In the genomic region with DNA sequence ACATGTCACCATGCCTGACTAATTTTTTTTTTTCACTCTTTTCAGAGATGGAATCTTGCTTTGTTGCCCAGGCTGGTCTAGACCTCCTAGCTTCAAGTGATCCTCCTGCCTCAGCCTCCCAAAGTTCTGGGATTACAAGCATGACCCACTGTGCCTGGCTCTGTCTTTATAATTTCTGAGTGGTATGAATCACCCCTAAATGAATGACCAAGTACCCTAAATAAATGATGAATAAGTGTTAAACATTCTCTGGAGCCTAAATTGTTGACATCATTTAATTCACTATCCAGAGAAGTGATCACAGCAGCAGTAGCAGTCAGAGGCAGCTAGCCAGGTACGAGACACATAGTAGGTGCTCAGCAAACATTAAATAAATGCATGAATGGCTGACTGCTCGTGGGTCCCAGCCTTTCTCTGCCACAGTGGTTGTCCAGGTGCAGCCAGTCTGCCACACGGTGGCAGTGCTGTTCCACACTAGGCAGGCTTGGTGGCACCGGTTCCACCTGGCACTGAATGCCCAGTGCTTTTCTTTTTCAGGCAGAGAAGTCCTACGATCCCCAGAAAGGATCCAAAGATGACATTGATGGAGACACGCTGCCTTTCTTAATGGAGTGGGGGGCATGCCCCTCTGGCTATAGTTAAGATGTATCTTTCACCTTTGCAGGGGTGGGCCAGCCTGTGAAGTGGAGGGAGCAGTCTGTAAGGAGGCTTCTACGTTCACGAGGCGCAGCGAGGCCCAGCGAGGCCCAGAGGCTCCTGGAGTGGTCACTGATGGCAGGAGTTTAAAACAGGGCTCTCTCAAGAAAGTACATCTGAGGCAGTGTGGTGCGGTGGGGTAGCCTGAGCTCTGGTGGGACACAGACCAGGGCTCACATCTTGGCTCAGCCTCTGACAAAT, we compare ENCODE assay signal across 1 cellular context.
TF ChIP-seq lines count a peak whose summit lies in the region.

No MANE protein-coding gene starts in this region.

TF ChIP-seq in SK-N-SH, 30 proteins besides CTCF, POLR2A, EP300 and RAD21 (continued from another document):
- TF ChIP-seq, protein P1, sequence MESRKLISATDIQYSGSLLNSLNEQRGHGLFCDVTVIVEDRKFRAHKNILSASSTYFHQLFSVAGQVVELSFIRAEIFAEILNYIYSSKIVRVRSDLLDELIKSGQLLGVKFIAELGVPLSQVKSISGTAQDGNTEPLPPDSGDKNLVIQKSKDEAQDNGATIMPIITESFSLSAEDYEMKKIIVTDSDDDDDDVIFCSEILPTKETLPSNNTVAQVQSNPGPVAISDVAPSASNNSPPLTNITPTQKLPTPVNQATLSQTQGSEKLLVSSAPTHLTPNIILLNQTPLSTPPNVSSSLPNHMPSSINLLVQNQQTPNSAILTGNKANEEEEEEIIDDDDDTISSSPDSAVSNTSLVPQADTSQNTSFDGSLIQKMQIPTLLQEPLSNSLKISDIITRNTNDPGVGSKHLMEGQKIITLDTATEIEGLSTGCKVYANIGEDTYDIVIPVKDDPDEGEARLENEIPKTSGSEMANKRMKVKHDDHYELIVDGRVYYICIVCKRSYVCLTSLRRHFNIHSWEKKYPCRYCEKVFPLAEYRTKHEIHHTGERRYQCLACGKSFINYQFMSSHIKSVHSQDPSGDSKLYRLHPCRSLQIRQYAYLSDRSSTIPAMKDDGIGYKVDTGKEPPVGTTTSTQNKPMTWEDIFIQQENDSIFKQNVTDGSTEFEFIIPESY (IDR thresholded peaks at IDR 0.05; ENCODE audit: borderline replicate concordance, low read depth) = no peak
- TF ChIP-seq GATA2 (CRISPR knock-in tag; IDR thresholded peaks at IDR 0.05) (no peak), TCF12 (IDR thresholded peaks at IDR 0.05) (no peak), SIN3A (IDR thresholded peaks at IDR 0.05; ENCODE audit: borderline replicate concordance, low read depth, low read length) (no peak), POLR2AphosphoS5 (IDR thresholded peaks at IDR 0.05; ENCODE audit: low read depth, low read length) (no peak)
- TF ChIP-seq, protein P2, sequence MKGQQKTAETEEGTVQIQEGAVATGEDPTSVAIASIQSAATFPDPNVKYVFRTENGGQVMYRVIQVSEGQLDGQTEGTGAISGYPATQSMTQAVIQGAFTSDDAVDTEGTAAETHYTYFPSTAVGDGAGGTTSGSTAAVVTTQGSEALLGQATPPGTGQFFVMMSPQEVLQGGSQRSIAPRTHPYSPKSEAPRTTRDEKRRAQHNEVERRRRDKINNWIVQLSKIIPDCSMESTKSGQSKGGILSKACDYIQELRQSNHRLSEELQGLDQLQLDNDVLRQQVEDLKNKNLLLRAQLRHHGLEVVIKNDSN (IDR thresholded peaks at IDR 0.05; ENCODE audit: borderline replicate concordance, low read depth) = no peak
- TF ChIP-seq, protein P3, sequence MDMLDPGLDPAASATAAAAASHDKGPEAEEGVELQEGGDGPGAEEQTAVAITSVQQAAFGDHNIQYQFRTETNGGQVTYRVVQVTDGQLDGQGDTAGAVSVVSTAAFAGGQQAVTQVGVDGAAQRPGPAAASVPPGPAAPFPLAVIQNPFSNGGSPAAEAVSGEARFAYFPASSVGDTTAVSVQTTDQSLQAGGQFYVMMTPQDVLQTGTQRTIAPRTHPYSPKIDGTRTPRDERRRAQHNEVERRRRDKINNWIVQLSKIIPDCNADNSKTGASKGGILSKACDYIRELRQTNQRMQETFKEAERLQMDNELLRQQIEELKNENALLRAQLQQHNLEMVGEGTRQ (IDR thresholded peaks at IDR 0.05; ENCODE audit: borderline replicate concordance, low read depth, low read length) = no peak
